Comparison of ENCODE assay signal across 19 cellular contexts in the genomic region with DNA sequence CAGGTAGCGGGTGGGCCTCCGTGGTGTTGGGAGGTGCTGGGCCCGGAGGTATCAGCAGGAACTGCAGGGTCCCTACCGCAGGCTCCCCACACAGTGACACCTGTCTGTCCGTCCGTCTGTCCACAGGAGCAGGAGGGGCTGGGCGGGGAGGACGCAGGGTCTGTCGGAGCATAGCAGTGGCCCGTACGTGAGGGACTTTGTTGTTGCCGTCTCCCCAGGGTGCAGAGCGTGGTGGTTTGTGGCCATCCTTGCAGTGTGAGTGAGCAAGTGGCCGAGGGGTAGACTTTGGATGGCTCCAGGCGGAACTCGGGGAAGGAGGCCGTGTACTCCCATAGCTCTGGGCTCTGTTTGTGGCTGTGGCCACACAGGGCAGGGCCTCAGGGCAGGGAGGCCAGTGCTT. TPM values are rescaled to one million over a fixed set of nuclear protein-coding genes. Genes with fewer than 3 reads are reported as not detected.
DNase-seq lines count a peak whose midpoint lies in the region; ATAC-seq, FAIRE-seq and TF ChIP-seq lines count a peak whose summit lies in the region.
"Had no signal": no experiment of that assay in that cellular context is flagged by ENCODE, and none has a peak within 500 bp of the region (broad histone marks: within the 10 kb centered on the region; RNA-seq: fewer than 3 reads in every experiment).

No MANE protein-coding gene starts in this region.

- no peaks in the 10 kb centered on the region for H3K27me3 Mint-ChIP-seq in stimulated activated naive CD8-positive, alpha-beta T cell treated with anti-CD3 and anti-CD28 coated beads, Interleukin-15, amount 100 ng/mL, for 72 hours
- H3K27me3 Mint-ChIP-seq in chondrocyte (ENCODE audit: low read depth) (no peaks in the 10 kb centered on the region), neural crest cell (ENCODE audit: low read depth) (no peaks in the 10 kb centered on the region), endothelial cell (ENCODE audit: unreplicated experiment) (peaks cover 11% of the 10 kb centered on the region)
- H3K27me3 Mint-ChIP-seq: activated CD8-positive, alpha-beta T cell treated with anti-CD3 and anti-CD28 coated beads for 36 hours; activated naive CD8-positive, alpha-beta T cell treated with anti-CD3 and anti-CD28 coated beads for 36 hours had no signal

- DNase-seq in stimulated activated naive CD8-positive, alpha-beta T cell treated with anti-CD3 and anti-CD28 coated beads, Interleukin-15, amount 100 ng/mL, for 72 hours: no peak
- DNase-seq in stimulated activated naive CD8-positive, alpha-beta T cell treated with anti-CD3 and anti-CD28 coated beads, Interleukin-15, Interleukin-2, amounts not matched to agents 100 U/mL and 50 U/mL, for 24 hours: no peak
- peak; percentile 90 for DNase-seq in chondrocyte (ENCODE audit: low spot score)
- no peak for DNase-seq in neural crest cell (ENCODE audit: low read depth, low spot score)
- no peak for DNase-seq in endothelial cell (ENCODE audit: low spot score)
- DNase-seq in NCI-H2196 (lab: John Stamatoyannopoulos, UW; ENCODE audit: unreplicated experiment): no peak
- no peak for DNase-seq in NAMALWA (ENCODE audit: low spot score)
- no peak for DNase-seq in urothelium cell line (ENCODE audit: low spot score)
- DNase-seq: ACHN; activated CD8-positive, alpha-beta T cell treated with anti-CD3 and anti-CD28 coated beads for 36 hours; activated naive CD8-positive, alpha-beta T cell treated with anti-CD3 and anti-CD28 coated beads for 36 hours; activated T-cell treated with anti-CD3 and anti-CD28 coated beads, Interleukin-2, amount 50 U/mL, for 72 hours; EL; NCI-H1694; NCI-H345; RPMI8226; WERI-Rb-1 had no signal

- no peak for FAIRE-seq in urothelium cell line (lab: Jason Lieb, UNC)

- H3K36me3 Mint-ChIP-seq in chondrocyte (ENCODE audit: low read depth) (peaks cover 8% of the 10 kb centered on the region), neural crest cell (ENCODE audit: low read depth) (no peaks in the 10 kb centered on the region), endothelial cell (ENCODE audit: low read depth, unreplicated experiment) (peaks cover 32% of the 10 kb centered on the region)

- H3K4me1 Mint-ChIP-seq in stimulated activated naive CD8-positive, alpha-beta T cell treated with anti-CD3 and anti-CD28 coated beads, Interleukin-15, amount 100 ng/mL, for 72 hours: peaks cover 95% of the 10 kb centered on the region
- H3K4me1 Mint-ChIP-seq in chondrocyte (ENCODE audit: low read depth): peaks cover 17% of the 10 kb centered on the region
- H3K4me1 Mint-ChIP-seq in neural crest cell: peaks cover 15% of the 10 kb centered on the region
- peaks cover 43% of the 10 kb centered on the region for H3K4me1 Mint-ChIP-seq in endothelial cell (ENCODE audit: unreplicated experiment)

- no peaks in the 10 kb centered on the region for H3K9me3 Mint-ChIP-seq in stimulated activated naive CD8-positive, alpha-beta T cell treated with anti-CD3 and anti-CD28 coated beads, Interleukin-15, amount 100 ng/mL, for 72 hours
- H3K9me3 Mint-ChIP-seq in chondrocyte (ENCODE audit: low read depth) (no peaks in the 10 kb centered on the region), neural crest cell (no peaks in the 10 kb centered on the region), endothelial cell (ENCODE audit: unreplicated experiment) (no peaks in the 10 kb centered on the region)
- H3K9me3 Mint-ChIP-seq: activated CD8-positive, alpha-beta T cell treated with anti-CD3 and anti-CD28 coated beads for 36 hours; activated naive CD8-positive, alpha-beta T cell treated with anti-CD3 and anti-CD28 coated beads for 36 hours; activated T-cell treated with anti-CD3 and anti-CD28 coated beads, Interleukin-2, amount 50 U/mL, for 72 hours had no signal

- ATAC-seq in stimulated activated naive CD8-positive, alpha-beta T cell treated with anti-CD3 and anti-CD28 coated beads, Interleukin-15, amount 100 ng/mL, for 72 hours: no peak
- ATAC-seq in stimulated activated naive CD8-positive, alpha-beta T cell treated with anti-CD3 and anti-CD28 coated beads, Interleukin-15, Interleukin-2, amounts not matched to agents 100 U/mL and 50 U/mL, for 24 hours: no peak
- ATAC-seq: activated CD8-positive, alpha-beta T cell treated with anti-CD3 and anti-CD28 coated beads for 36 hours; activated T-cell treated with anti-CD3 and anti-CD28 coated beads, Interleukin-2, amount 50 U/mL, for 72 hours; esophagus mucosa had no signal

- H3K27ac Mint-ChIP-seq in stimulated activated naive CD8-positive, alpha-beta T cell treated with anti-CD3 and anti-CD28 coated beads, Interleukin-15, amount 100 ng/mL, for 72 hours: peak overlapping the region; percentile 8 to 10
- no peak overlapping the region for H3K27ac Mint-ChIP-seq in chondrocyte (ENCODE audit: unreplicated experiment)
- peak overlapping the region; percentile 86 for H3K27ac Mint-ChIP-seq in neural crest cell (ENCODE audit: unreplicated experiment)
- no peak overlapping the region for H3K27ac Mint-ChIP-seq in endothelial cell (ENCODE audit: unreplicated experiment)
- H3K27ac Mint-ChIP-seq: activated CD8-positive, alpha-beta T cell treated with anti-CD3 and anti-CD28 coated beads for 36 hours; activated naive CD8-positive, alpha-beta T cell treated with anti-CD3 and anti-CD28 coated beads for 36 hours; activated T-cell treated with anti-CD3 and anti-CD28 coated beads, Interleukin-2, amount 50 U/mL, for 72 hours had no signal

- no peak overlapping the region for H3K4me3 Mint-ChIP-seq in stimulated activated naive CD8-positive, alpha-beta T cell treated with anti-CD3 and anti-CD28 coated beads, Interleukin-15, amount 100 ng/mL, for 72 hours
- H3K4me3 Mint-ChIP-seq in chondrocyte (ENCODE audit: unreplicated experiment): no peak overlapping the region
- H3K4me3 Mint-ChIP-seq in neural crest cell: no peak overlapping the region
- no peak overlapping the region for H3K4me3 Mint-ChIP-seq in endothelial cell (ENCODE audit: unreplicated experiment)
- H3K4me3 Mint-ChIP-seq: activated CD8-positive, alpha-beta T cell treated with anti-CD3 and anti-CD28 coated beads for 36 hours; activated naive CD8-positive, alpha-beta T cell treated with anti-CD3 and anti-CD28 coated beads for 36 hours; activated T-cell treated with anti-CD3 and anti-CD28 coated beads, Interleukin-2, amount 50 U/mL, for 72 hours had no signal

- TF ChIP-seq CTCF in chondrocyte (IDR thresholded peaks at IDR 0.05) (no peak), neural crest cell (conservative IDR thresholded peaks at IDR 0.05) (no peak), endothelial cell (IDR thresholded peaks at IDR 0.05; ENCODE audit: unreplicated experiment) (no peak)

RNA-seq across cellular contexts. Expression of a gene that starts 40.8 kb away (rescaled TPM):
- total RNA-seq in chondrocyte (not detected in 3 replicates), neural crest cell (not detected in 2 replicates), endothelial cell (ENCODE audit: unreplicated experiment) (0.31 TPM)
- total RNA-seq: activated CD8-positive, alpha-beta T cell treated with anti-CD3 and anti-CD28 coated beads for 36 hours; activated naive CD8-positive, alpha-beta T cell treated with anti-CD3 and anti-CD28 coated beads for 36 hours; activated T-cell treated with anti-CD3 and anti-CD28 coated beads, Interleukin-2, amount 50 U/mL, for 72 hours; liver had no signal

Comparison
In these comparisons a context has a peak if more than half of its experiments do, and no peak if none do; other contexts are left out.
1. H3K27ac Mint-ChIP-seq: peak in stimulated activated naive CD8-positive, alpha-beta T cell treated with anti-CD3 and anti-CD28 coated beads, Interleukin-15, amount 100 ng/mL, for 72 hours (2 of 2) and neural crest cell (single experiment); none in chondrocyte (single experiment) and endothelial cell (single experiment).